Comparison of ENCODE assay signal across 22 cellular contexts in the genomic region with DNA sequence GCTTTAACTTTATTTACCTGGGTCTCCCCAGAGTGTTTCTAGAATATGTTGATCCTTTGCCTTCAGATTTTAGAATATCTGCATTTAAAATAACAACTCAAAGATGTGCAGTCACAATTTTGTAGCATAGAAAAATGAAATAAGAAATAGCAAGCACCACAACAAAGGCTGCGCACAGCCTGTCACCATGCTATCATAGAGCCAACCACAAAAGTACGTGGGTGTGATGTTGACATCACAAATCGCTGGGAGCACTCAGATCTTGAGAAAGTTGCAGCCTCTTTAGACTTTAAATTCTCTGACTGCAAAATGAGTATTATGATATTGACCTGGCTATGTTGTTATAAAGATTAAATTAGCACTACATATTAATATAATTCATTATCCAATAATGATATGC.
DNase-seq lines count a peak whose midpoint lies in the region; ATAC-seq and TF ChIP-seq lines count a peak whose summit lies in the region.
"Had no signal": no experiment of that assay in that cellular context is flagged by ENCODE, and none has a peak within 500 bp of the region (broad histone marks: within the 10 kb centered on the region; RNA-seq: fewer than 3 reads in every experiment).

No MANE protein-coding gene starts in this region.

- peak; percentile 21 for DNase-seq in activated effector memory CD4-positive, alpha-beta T cell treated with anti-CD3 and anti-CD28 coated beads, Interleukin-2, amount 50 U/mL, for 16 hours
- DNase-seq in activated effector memory CD4-positive, alpha-beta T cell treated with Interleukin-2 at 50 U/mL for 16 hours = no peak
- DNase-seq in SK-MEL-5 (ENCODE audit: low read depth, low spot score) (peak; percentile 42), endodermal cell (peak; percentile 5), NCI-H2029 treated with DMSO at 0.1 percent for 48 hours (lab: John Stamatoyannopoulos, UW) (no peak), NCI-H2081 (lab: John Stamatoyannopoulos, UW) (no peak), HCEC 1CT (no peak)
- DNase-seq in stimulated activated naive CD8-positive, alpha-beta T cell treated with anti-CD3 and anti-CD28 coated beads, Interleukin-15, amount 100 ng/mL, for 72 hours = peak; percentile 27 to 41
- DNase-seq: activated CD8-positive, alpha-beta memory T cell treated with anti-CD3 and anti-CD28 coated beads, Interleukin-2, amount 50 U/mL, for 4 hours; effector memory CD4-positive, alpha-beta T cell; KBM-7; natural killer cell; NCI-H1105; NCI-H2171; NCI-H82; small intestine; stimulated activated naive CD4-positive, alpha-beta T cell had no signal

- H3K27ac Mint-ChIP-seq in endodermal cell = no peak overlapping the region
- H3K27ac Mint-ChIP-seq in stimulated activated naive CD8-positive, alpha-beta T cell treated with anti-CD3 and anti-CD28 coated beads, Interleukin-15, amount 100 ng/mL, for 72 hours = no peak overlapping the region
- H3K27ac Mint-ChIP-seq: CD14-positive monocyte, natural killer cell, progenitor cell of endocrine pancreas had no signal

- no peaks in the 10 kb centered on the region for H3K27me3 ChIP-seq in endodermal cell (ENCODE audit: control insufficient read depth, insufficient read depth, low read length, poor library complexity, severe bottlenecking)
- H3K27me3 ChIP-seq: adrenal gland, SJSA1 had no signal

- H3K4me1 ChIP-seq in endodermal cell (ENCODE audit: control insufficient read depth, insufficient read depth, low read length) = no peaks in the 10 kb centered on the region

- peaks cover 12% of the 10 kb centered on the region for H3K36me3 ChIP-seq in endodermal cell (ENCODE audit: control insufficient read depth, insufficient read depth, low read length)

- no peaks in the 10 kb centered on the region for H3K9me3 ChIP-seq in endodermal cell (ENCODE audit: control insufficient read depth, low read length)
- H3K9me3 ChIP-seq: adrenal gland, SJSA1 had no signal

- H3K27me3 Mint-ChIP-seq in endodermal cell (ENCODE audit: insufficient read depth) = no peaks in the 10 kb centered on the region
- H3K27me3 Mint-ChIP-seq in stimulated activated naive CD8-positive, alpha-beta T cell treated with anti-CD3 and anti-CD28 coated beads, Interleukin-15, amount 100 ng/mL, for 72 hours = no peaks in the 10 kb centered on the region
- H3K27me3 Mint-ChIP-seq: progenitor cell of endocrine pancreas had no signal

- no peak overlapping the region for H3K4me3 ChIP-seq in endodermal cell (ENCODE audit: low read length)
- H3K4me3 ChIP-seq: adrenal gland, lung, SJSA1 had no signal

- H3K9me3 Mint-ChIP-seq in endodermal cell = no peaks in the 10 kb centered on the region
- H3K9me3 Mint-ChIP-seq in stimulated activated naive CD8-positive, alpha-beta T cell treated with anti-CD3 and anti-CD28 coated beads, Interleukin-15, amount 100 ng/mL, for 72 hours = no peaks in the 10 kb centered on the region
- H3K9me3 Mint-ChIP-seq: natural killer cell had no signal

- H3K4me1 Mint-ChIP-seq in endodermal cell = no peaks in the 10 kb centered on the region
- H3K4me1 Mint-ChIP-seq in stimulated activated naive CD8-positive, alpha-beta T cell treated with anti-CD3 and anti-CD28 coated beads, Interleukin-15, amount 100 ng/mL, for 72 hours = peaks cover 27% of the 10 kb centered on the region
- H3K4me1 Mint-ChIP-seq: CD14-positive monocyte, natural killer cell had no signal

- no peak overlapping the region for H3K4me3 Mint-ChIP-seq in endodermal cell
- peak overlapping the region in 1 of 2 donors; percentile 13 for H3K4me3 Mint-ChIP-seq in stimulated activated naive CD8-positive, alpha-beta T cell treated with anti-CD3 and anti-CD28 coated beads, Interleukin-15, amount 100 ng/mL, for 72 hours
- H3K4me3 Mint-ChIP-seq: CD14-positive monocyte, natural killer cell had no signal

- in situ Hi-C loops in SK-MEL-5 (cut with HindIII; ENCODE audit: low pct_unique_long_range_greater_than_20kb, low sequenced_read_pairs) = no loop called here

- no peak overlapping the region for H3K9ac ChIP-seq in endodermal cell (ENCODE audit: extremely low read depth, low read length, poor library complexity, severe bottlenecking)

- peaks cover 32% of the 10 kb centered on the region for H3K36me3 Mint-ChIP-seq in endodermal cell (ENCODE audit: low read depth)
- H3K36me3 Mint-ChIP-seq: natural killer cell had no signal

- no peak for TF ChIP-seq CTCF in endodermal cell (conservative IDR thresholded peaks at IDR 0.05)

- WGBS in endodermal cell (ENCODE audit: insufficient coverage in 1 of 2, insufficient read length in 1 of 2), 2 experiments = 94 to 100% methylated on average over 2 to 3 of the region's 3 CpGs

- ATAC-seq in stimulated activated naive CD8-positive, alpha-beta T cell treated with anti-CD3 and anti-CD28 coated beads, Interleukin-15, amount 100 ng/mL, for 72 hours = peak; percentile 69
- ATAC-seq: natural killer cell had no signal

- H3K27ac ChIP-seq in endodermal cell (ENCODE audit: low read depth, low read length) = no peak overlapping the region
- H3K27ac ChIP-seq: SJSA1 had no signal

Comparison
In these comparisons a context has a peak if more than half of its experiments do, and no peak if none do; other contexts are left out.
1. DNase-seq: peak in activated effector memory CD4-positive, alpha-beta T cell treated with anti-CD3 and anti-CD28 coated beads, Interleukin-2, amount 50 U/mL, for 16 hours (single experiment), SK-MEL-5 (single experiment), endodermal cell (single experiment) and stimulated activated naive CD8-positive, alpha-beta T cell treated with anti-CD3 and anti-CD28 coated beads, Interleukin-15, amount 100 ng/mL, for 72 hours (2 of 2); none in activated effector memory CD4-positive, alpha-beta T cell treated with Interleukin-2 at 50 U/mL for 16 hours (single experiment), NCI-H2029 treated with DMSO at 0.1 percent for 48 hours (single experiment), NCI-H2081 (0 of 2) and HCEC 1CT (single experiment).